1 cellular context compared by ENCODE assay signal in the genomic region with DNA sequence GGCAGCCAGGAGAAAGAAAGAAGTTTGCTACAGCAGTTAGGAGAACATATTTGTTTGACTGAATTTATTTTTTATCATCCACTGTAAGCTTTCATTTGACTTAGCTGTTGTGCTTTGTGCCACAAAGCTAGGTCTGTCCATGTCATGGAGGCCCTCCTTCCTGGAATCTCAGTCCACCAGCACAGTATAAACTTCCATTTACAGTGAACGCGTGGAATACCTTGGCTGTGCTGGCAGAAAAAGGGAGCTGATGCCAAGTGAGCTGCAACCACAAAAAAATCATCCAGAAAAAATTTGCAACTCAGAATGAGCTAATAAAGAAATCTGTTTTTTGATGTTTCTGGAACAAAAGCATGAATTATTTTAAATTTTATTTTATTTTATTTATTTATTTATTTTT.
TF ChIP-seq lines count a peak whose summit lies in the region.

No MANE protein-coding gene starts in this region.

TF ChIP-seq in SK-N-SH treated with all-trans-retinoic acid at 6 μM for 48 hours, 23 proteins besides CTCF, POLR2A, EP300 and RAD21:
- TF ChIP-seq CSRNP3 (CRISPR knock-in tag; IDR thresholded peaks at IDR 0.05) (no peak), BACH2 (CRISPR knock-in tag; IDR thresholded peaks at IDR 0.05; ENCODE audit: borderline replicate concordance) (no peak), ZNF70 (CRISPR knock-in tag; IDR thresholded peaks at IDR 0.05) (no peak), ZNF565 (CRISPR knock-in tag; conservative IDR thresholded peaks at IDR 0.05; ENCODE audit: low read depth) (no peak), ARNTL (CRISPR knock-in tag; IDR thresholded peaks at IDR 0.05; ENCODE audit: borderline replicate concordance, low read depth) (no peak), SNAI2 (CRISPR knock-in tag; IDR thresholded peaks at IDR 0.05) (no peak), POU6F1 (CRISPR knock-in tag; IDR thresholded peaks at IDR 0.05; ENCODE audit: borderline replicate concordance, low read depth) (no peak), TCF4 (CRISPR knock-in tag; IDR thresholded peaks at IDR 0.05; ENCODE audit: borderline replicate concordance) (no peak), CSDC2 (CRISPR knock-in tag; IDR thresholded peaks at IDR 0.05) (no peak), PPARA (CRISPR knock-in tag; IDR thresholded peaks at IDR 0.05; ENCODE audit: borderline replicate concordance) (no peak), GLIS3 (CRISPR knock-in tag; IDR thresholded peaks at IDR 0.05) (no peak)
- TF ChIP-seq, protein P1, sequence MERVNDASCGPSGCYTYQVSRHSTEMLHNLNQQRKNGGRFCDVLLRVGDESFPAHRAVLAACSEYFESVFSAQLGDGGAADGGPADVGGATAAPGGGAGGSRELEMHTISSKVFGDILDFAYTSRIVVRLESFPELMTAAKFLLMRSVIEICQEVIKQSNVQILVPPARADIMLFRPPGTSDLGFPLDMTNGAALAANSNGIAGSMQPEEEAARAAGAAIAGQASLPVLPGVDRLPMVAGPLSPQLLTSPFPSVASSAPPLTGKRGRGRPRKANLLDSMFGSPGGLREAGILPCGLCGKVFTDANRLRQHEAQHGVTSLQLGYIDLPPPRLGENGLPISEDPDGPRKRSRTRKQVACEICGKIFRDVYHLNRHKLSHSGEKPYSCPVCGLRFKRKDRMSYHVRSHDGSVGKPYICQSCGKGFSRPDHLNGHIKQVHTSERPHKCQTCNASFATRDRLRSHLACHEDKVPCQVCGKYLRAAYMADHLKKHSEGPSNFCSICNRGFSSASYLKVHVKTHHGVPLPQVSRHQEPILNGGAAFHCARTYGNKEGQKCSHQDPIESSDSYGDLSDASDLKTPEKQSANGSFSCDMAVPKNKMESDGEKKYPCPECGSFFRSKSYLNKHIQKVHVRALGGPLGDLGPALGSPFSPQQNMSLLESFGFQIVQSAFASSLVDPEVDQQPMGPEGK (CRISPR knock-in tag; IDR thresholded peaks at IDR 0.05; ENCODE audit: borderline replicate concordance) = no peak
